ENCODE assay signal across 26 cellular contexts in genomic region chr10:35612385-35613106, GRCh38. TPM values are rescaled to one million over a fixed set of nuclear protein-coding genes. Genes with fewer than 3 reads are reported as not detected.
"Had no signal": no experiment of that assay in that cellular context is flagged by ENCODE, and none has a peak within 500 bp of the region (broad histone marks: within the 10 kb centered on the region; RNA-seq: fewer than 3 reads in every experiment).

No MANE protein-coding gene starts in this region.

- H3K9me3 ChIP-seq: Peyer's patch had no signal

- H3K36me3 Mint-ChIP-seq: activated naive CD8-positive, alpha-beta T cell; brain had no signal

- FAIRE-seq: astrocyte, TTC549 had no signal

- ATAC-seq: activated CD4-positive, alpha-beta T cell treated with anti-CD3 and anti-CD28 coated beads for 36 hours; activated T-helper 17 cell treated with anti-CD3 and anti-CD28 coated beads, Interleukin-2, amount 50 U/mL, for 72 hours; T-helper 17 cell had no signal

- H3K27ac ChIP-seq: Peyer's patch had no signal

- H3K27ac Mint-ChIP-seq: activated CD4-positive, alpha-beta memory T cell treated with anti-CD3 and anti-CD28 coated beads, Interleukin-2, amount 10 ng/mL, durations not matched to agents 7 days and 5 days; activated CD4-positive, alpha-beta T cell treated with anti-CD3 and anti-CD28 coated beads for 36 hours; activated naive CD4-positive, alpha-beta T cell treated with anti-CD3 and anti-CD28 coated beads for 36 hours; activated naive CD8-positive, alpha-beta T cell; activated T-helper 17 cell treated with anti-CD3 and anti-CD28 coated beads, Interleukin-2, amount 50 U/mL, for 72 hours; T-helper 17 cell had no signal

- H3K36me3 ChIP-seq: Peyer's patch had no signal

- H3K9me3 Mint-ChIP-seq: activated T-helper 17 cell treated with anti-CD3 and anti-CD28 coated beads, Interleukin-2, amount 50 U/mL, for 72 hours; central memory CD8-positive, alpha-beta T cell had no signal

- H3K4me3 ChIP-seq: Peyer's patch had no signal

- DNase-seq: activated CD4-positive, alpha-beta memory T cell treated with anti-CD3 and anti-CD28 coated beads, Interleukin-2, amount 10 ng/mL, durations not matched to agents 7 days and 5 days; activated CD4-positive, alpha-beta T cell treated with anti-CD3 and anti-CD28 coated beads for 36 hours; activated CD4-positive, alpha-beta T cell treated with anti-CD3 and anti-CD28 coated beads, Interleukin-2, amount 50 U/mL, for 1 hour; activated gamma-delta T cell; activated naive CD4-positive, alpha-beta T cell treated with anti-CD3 and anti-CD28 coated beads for 36 hours; activated T-cell treated with anti-CD3 and anti-CD28 coated beads for 4 hours; activated T-cell treated with anti-CD3 and anti-CD28 coated beads, Interleukin-2, amount 50 U/mL, for 48 hours; amygdala; KG1; NCI-H1092 treated with DMSO at 0.1 percent for 48 hours; NCI-H1417 treated with DMSO at 0.1 percent for 48 hours; NCI-H1694; NCI-H2081; NCI-H510A treated with DMSO at 0.1 percent for 48 hours; Peyer's patch; SHP77; T-helper 17 cell; T-helper 9 cell had no signal

- H3K4me3 Mint-ChIP-seq: activated CD4-positive, alpha-beta memory T cell treated with anti-CD3 and anti-CD28 coated beads, Interleukin-2, amount 10 ng/mL, durations not matched to agents 7 days and 5 days; activated CD4-positive, alpha-beta T cell treated with anti-CD3 and anti-CD28 coated beads for 36 hours; activated naive CD4-positive, alpha-beta T cell treated with anti-CD3 and anti-CD28 coated beads for 36 hours; activated naive CD8-positive, alpha-beta T cell; activated T-helper 17 cell treated with anti-CD3 and anti-CD28 coated beads, Interleukin-2, amount 50 U/mL, for 72 hours; brain; central memory CD8-positive, alpha-beta T cell; T-helper 17 cell had no signal

RNA-seq across cellular contexts. Expression of gene GJD4, which starts 7.4 kb away (rescaled TPM):
- total RNA-seq: activated CD4-positive, alpha-beta memory T cell treated with anti-CD3 and anti-CD28 coated beads, Interleukin-2, amount 10 ng/mL, durations not matched to agents 7 days and 5 days; activated CD4-positive, alpha-beta T cell treated with anti-CD3 and anti-CD28 coated beads for 36 hours; activated CD8-positive, alpha-beta memory T cell treated with anti-CD3 and anti-CD28 coated beads for 36 hours; activated naive CD4-positive, alpha-beta T cell treated with anti-CD3 and anti-CD28 coated beads for 36 hours; astrocyte; MCF 10A; Peyer's patch had no signal
